9 cellular contexts compared by ENCODE assay signal in the genomic region with DNA sequence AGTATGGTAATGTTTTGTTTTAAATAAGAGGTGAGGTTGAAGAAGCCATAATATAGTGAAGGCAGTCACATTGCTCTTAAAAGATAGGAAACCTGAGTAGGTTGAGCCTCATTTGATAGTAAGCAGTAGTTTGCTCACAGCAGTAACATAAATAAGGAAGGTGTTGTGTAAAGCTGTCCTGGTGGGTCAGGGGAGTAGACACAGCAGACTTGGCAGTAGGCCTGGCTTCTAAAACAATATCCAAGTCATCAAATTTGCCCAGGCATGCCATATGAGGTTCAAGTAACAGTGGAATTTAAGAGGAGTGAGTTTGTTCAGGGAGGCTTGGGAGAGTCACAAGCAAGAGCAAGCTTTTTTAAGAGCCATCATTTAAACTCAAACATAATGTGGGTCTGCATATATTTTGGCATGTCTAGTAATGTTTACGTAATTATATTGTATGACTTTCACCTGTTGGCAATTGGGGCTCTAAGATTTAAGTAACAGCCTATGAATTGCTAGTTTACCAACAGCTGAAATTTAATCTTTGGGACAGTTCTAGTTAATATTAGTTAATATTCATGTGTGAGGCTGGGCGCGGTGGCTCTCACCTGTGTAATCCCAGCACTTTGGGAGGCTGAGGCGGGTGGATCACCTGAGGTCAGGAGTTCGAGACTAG. TPM values are rescaled to one million over a fixed set of nuclear protein-coding genes. Genes with fewer than 3 reads are reported as not detected.
DNase-seq lines count a peak whose midpoint lies in the region; ATAC-seq and TF ChIP-seq lines count a peak whose summit lies in the region.
"Had no signal": no experiment of that assay in that cellular context is flagged by ENCODE, and none has a peak within 500 bp of the region (broad histone marks: within the 10 kb centered on the region; RNA-seq: fewer than 3 reads in every experiment).

No MANE protein-coding gene starts in this region.

- peak; percentile 11 to 22 for DNase-seq in AML-193 (lab: John Stamatoyannopoulos, UW)
- peak; percentile 69 for DNase-seq in HPDE6-E6E7 (ENCODE audit: extremely low spot score)
- peak; percentile 74 for DNase-seq in SK-MEL-5 (ENCODE audit: low read depth, low spot score)
- DNase-seq in iris pigment epithelial cell (ENCODE audit: low read depth): peak; percentile 82
- no peak for DNase-seq in activated CD8-positive, alpha-beta memory T cell treated with anti-CD3 and anti-CD28 coated beads, Interleukin-2, amount 50 U/mL, for 48 hours
- no peak for DNase-seq in activated CD4-positive, alpha-beta T cell treated with anti-CD3 and anti-CD28 coated beads, Interleukin-2, amount 50 U/mL, for 1 hour
- DNase-seq: small intestine had no signal

- in situ Hi-C loops in SK-MEL-5 (cut with HindIII; ENCODE audit: low pct_unique_long_range_greater_than_20kb, low sequenced_read_pairs): no loop called here

- ATAC-seq in GM19324 (IDR thresholded peaks at IDR 0.05; ENCODE audit: low FRiP score, unreplicated experiment) (no peak), GM18505 (IDR thresholded peaks at IDR 0.05; ENCODE audit: unreplicated experiment) (no peak)

- no peak for TF ChIP-seq POLR2A in GM18505 (IDR thresholded peaks at IDR 0.05; ENCODE audit: borderline replicate concordance, extremely low read depth, insufficient read depth, insufficient read length)

RNA-seq across cellular contexts. Expression of a gene that starts 6.6 kb away (rescaled TPM):
- 13.8 and 16.6 TPM in 2 replicates for total RNA-seq in SK-MEL-5 (2014; rRNA removed; shearing (Covaris generic))
- polyA plus RNA-seq in SK-MEL-5 (2015; cell fraction: cytosol; rRNA removed): 8.3 and 15.5 TPM in 2 replicates
- 9.2 and 10.9 TPM in 2 replicates for polyA plus RNA-seq in SK-MEL-5 (2015; cell fraction: nucleus; rRNA removed)

Comparison
In these comparisons a context has a peak if more than half of its experiments do, and no peak if none do; other contexts are left out.
1. DNase-seq: peak in AML-193 (2 of 2), HPDE6-E6E7 (single experiment), SK-MEL-5 (single experiment) and iris pigment epithelial cell (single experiment); none in activated CD8-positive, alpha-beta memory T cell treated with anti-CD3 and anti-CD28 coated beads, Interleukin-2, amount 50 U/mL, for 48 hours (single experiment) and activated CD4-positive, alpha-beta T cell treated with anti-CD3 and anti-CD28 coated beads, Interleukin-2, amount 50 U/mL, for 1 hour (single experiment).